ENCODE assay signal across 8 cellular contexts in genomic region chr1:111593403-111594127, GRCh38. TPM values are rescaled to one million over a fixed set of nuclear protein-coding genes. Genes with fewer than 3 reads are reported as not detected.
DNase-seq lines count a peak whose midpoint lies in the region; ATAC-seq, FAIRE-seq and TF ChIP-seq lines count a peak whose summit lies in the region.

No MANE protein-coding gene starts in this region.

- CTCF ChIA-PET in RWPE1 (lab: Yijun Ruan, JAX) (interaction anchor here (1.3 to 1.7 kb wide), 2 partner anchors 11 to 86 kb away, joined by 4 to 5 read pairs; no protein-coding TSS in a partner anchor), Calu3 (lab: Charles Lee) (interaction anchor here (0.7 to 1.5 kb wide), 5 partner anchors 17 to 85 kb away, joined by 3 to 6 read pairs (median 3); no protein-coding TSS in a partner anchor)

- peak overlapping the region; percentile 88 for H3K27ac ChIP-seq in RWPE1
- H3K27ac ChIP-seq in fibroblast of lung (ENCODE audit: insufficient read depth, low read length): no peak overlapping the region
- peak overlapping the region; percentile 81 to 89 (median 88) for H3K27ac ChIP-seq in gastrocnemius medialis

- no peak overlapping the region for H3K4me3 Mint-ChIP-seq in Calu3 (ENCODE audit: low read depth, unreplicated experiment)

- H3K79me2 ChIP-seq in fibroblast of lung (ENCODE audit: control insufficient read depth, insufficient read depth, low read length): no peaks in the 10 kb centered on the region

- no peak overlapping the region for H3K9ac ChIP-seq in fibroblast of lung (ENCODE audit: insufficient read depth, low read length)

- peaks cover 11% of the 10 kb centered on the region for H3K4me1 ChIP-seq in fibroblast of lung (ENCODE audit: control insufficient read depth, extremely low read depth, insufficient read depth, low read length)
- peaks cover 24 to 36% of the 10 kb centered on the region in 2 donors for H3K4me1 ChIP-seq in gastrocnemius medialis

- H3K36me3 ChIP-seq in fibroblast of lung (ENCODE audit: control insufficient read depth, insufficient read depth, low read length) (no peaks in the 10 kb centered on the region), gastrocnemius medialis (no peaks in the 10 kb centered on the region)

- no TSS peak for BruUV-seq in Calu3 (replicated peaks; lab: Mats Ljungman, UMichigan)

- H3K9me3 ChIP-seq in fibroblast of lung (ENCODE audit: control insufficient read depth, insufficient read depth, low read depth, low read length): no peaks in the 10 kb centered on the region
- H3K9me3 ChIP-seq in gastrocnemius medialis: no peaks in the 10 kb centered on the region

- ATAC-seq in gastrocnemius medialis (no peak), HG03432 (IDR thresholded peaks at IDR 0.05; ENCODE audit: unreplicated experiment) (no peak), HG02610 (IDR thresholded peaks at IDR 0.05; ENCODE audit: unreplicated experiment) (no peak)

- POLR2A ChIA-PET in RWPE1 (lab: Yijun Ruan, JAX; ENCODE audit: low non-redundant PET): interaction anchor here (0.6 kb wide), 1 partner anchor 29 kb away, joined by 7 read pairs; no protein-coding TSS in a partner anchor

- no peak overlapping the region for H2AFZ ChIP-seq in fibroblast of lung (ENCODE audit: low read length)

- H3K4me1 Mint-ChIP-seq in Calu3 (ENCODE audit: low read depth, unreplicated experiment): peaks cover 10% of the 10 kb centered on the region

- no peak for TF ChIP-seq CTCF in RWPE1 (conservative IDR thresholded peaks at IDR 0.05; ENCODE audit: low read depth)
- TF ChIP-seq CTCF in fibroblast of lung (conservative IDR thresholded peaks at IDR 0.05 in 1 of 2, IDR thresholded peaks at IDR 0.05 in 1 of 2; ENCODE audit: low read depth in 1 of 2, low read length in 2 of 2): no peak
- TF ChIP-seq CTCF in gastrocnemius medialis (IDR thresholded peaks at IDR 0.05 in 4 of 5, conservative IDR thresholded peaks at IDR 0.05 in 1 of 5): no peak
- no peak for TF ChIP-seq CTCF in Calu3 (IDR thresholded peaks at IDR 0.05; ENCODE audit: unreplicated experiment)

- no peak for TF ChIP-seq POLR2A in gastrocnemius medialis (IDR thresholded peaks at IDR 0.05)

- H3K27ac Mint-ChIP-seq in Calu3 (ENCODE audit: unreplicated experiment): no peak overlapping the region

- peak overlapping the region; percentile 62 for H3K4me2 ChIP-seq in fibroblast of lung (ENCODE audit: extremely low read depth, insufficient read depth, low read length)

- intact Hi-C loops in gastrocnemius medialis (cut with DNase I; ENCODE audit: low total_unique reads): loop anchor here (1.0 kb wide), 1 partner anchor 26 kb away; the partner anchor contains the start of gene RAP1A
- intact Hi-C loops in Calu3 (cut with micrococcal nuclease; ENCODE audit: unreplicated experiment): no loop called here

- no peaks in the 10 kb centered on the region for H3K9me3 Mint-ChIP-seq in Calu3 (ENCODE audit: low read depth, unreplicated experiment)

- in situ Hi-C loops in gastrocnemius medialis (cut with MboI; ENCODE audit: low sequenced_read_pairs in 4 of 4): no loop called here

- no peaks in the 10 kb centered on the region for H3K36me3 Mint-ChIP-seq in Calu3 (ENCODE audit: insufficient read depth, unreplicated experiment)

- peak; percentile 73 for FAIRE-seq in GM18507 (lab: Jason Lieb, UNC)

- H4K20me1 ChIP-seq in fibroblast of lung (ENCODE audit: control insufficient read depth, extremely low read depth, insufficient read depth, low read length): no peaks in the 10 kb centered on the region

- DNase-seq in GM18507 (ENCODE audit: extremely low spot score, insufficient read length, low read depth) (no peak), RWPE1 (ENCODE audit: low spot score) (peak; percentile 26), fibroblast of lung (ENCODE audit: low read depth in 2 of 2) (peak in 1 of 2 donors; percentile 38), gastrocnemius medialis (no peak), HK-2 (ENCODE audit: unreplicated experiment) (no peak), Calu3 (no peak)

- H3K4me3 ChIP-seq in fibroblast of lung (replicated peaks in 1 of 4; ENCODE audit: control extremely low read depth in 1 of 4, insufficient read depth in 1 of 4, low read depth in 3 of 4, low read length in 4 of 4): peak overlapping the region in 1 of 4 experiments; percentile 10
- H3K4me3 ChIP-seq in gastrocnemius medialis: peak overlapping the region; percentile 3 to 26 (median 20)

- H3K27me3 ChIP-seq in fibroblast of lung (ENCODE audit: control insufficient read depth, insufficient read depth, low read length) (no peaks in the 10 kb centered on the region), gastrocnemius medialis (no peaks in the 10 kb centered on the region)

- H3K27me3 Mint-ChIP-seq in Calu3 (ENCODE audit: unreplicated experiment): no peaks in the 10 kb centered on the region

RNA-seq across cellular contexts. Expression of gene RAP1A, which starts 26.0 kb away (rescaled TPM):
- total RNA-seq in fibroblast of lung (11.6 and 13.5 TPM in 2 replicates), gastrocnemius medialis (10 to 100 TPM; 49.4 to 72.1 (median 57.9) TPM), Calu3 (2022) (33.2 and 34.6 TPM in 2 replicates)
- 74.1 and 99.5 TPM in 2 replicates for polyA plus RNA-seq in fibroblast of lung
- 65.2 and 91.7 TPM in 2 replicates for polyA plus RNA-seq in fibroblast of lung (2012)
- polyA minus RNA-seq in fibroblast of lung (ENCODE audit: low replicate concordance): 0.89 and 3.6 TPM in 2 replicates
